Comparison of ENCODE assay signal across 30 cellular contexts in genomic region chr10:118670472-118671124, GRCh38.
"Had no signal": no experiment of that assay in that cellular context is flagged by ENCODE, and none has a peak within 500 bp of the region (broad histone marks: within the 10 kb centered on the region; RNA-seq: fewer than 3 reads in every experiment).

No MANE protein-coding gene starts in this region.

- H3K4me3 ChIP-seq: SJCRH30, SK-N-MC had no signal

- H3K4me3 Mint-ChIP-seq: activated B cell treated with CpG ODN at 0.5 μM for 24 hours; activated CD4-positive, alpha-beta memory T cell treated with anti-CD3 and anti-CD28 coated beads for 36 hours; activated naive CD4-positive, alpha-beta T cell treated with anti-CD3 and anti-CD28 coated beads, Interleukin-2, amount 10 ng/mL, durations not matched to agents 7 days and 5 days; activated naive CD8-positive, alpha-beta T cell; activated naive CD8-positive, alpha-beta T cell treated with anti-CD3 and anti-CD28 coated beads, Interleukin-2, amount 50 U/mL, for 24 hours; activated T-cell treated with anti-CD3 and anti-CD28 coated beads, Interleukin-2, amount 50 U/mL, for 4 hours; activated T-helper 1 cell treated with anti-CD3 and anti-CD28 coated beads, Interleukin-12 subunit alpha, Interleukin-12 subunit beta, Interleukin-2, Interleukin-4 antibody, amounts not matched to agents 30 ng/mL and 10 ng/mL and 1 ng/mL, durations not matched to agents 14 hours and 24 hours and 36 hours; central memory CD8-positive, alpha-beta T cell had no signal

- H3K27me3 Mint-ChIP-seq: activated B cell treated with CpG ODN at 0.5 μM for 24 hours; activated CD4-positive, alpha-beta memory T cell treated with anti-CD3 and anti-CD28 coated beads for 36 hours; activated naive CD4-positive, alpha-beta T cell treated with anti-CD3 and anti-CD28 coated beads, Interleukin-2, amount 10 ng/mL, durations not matched to agents 7 days and 5 days; activated naive CD8-positive, alpha-beta T cell; activated naive CD8-positive, alpha-beta T cell treated with anti-CD3 and anti-CD28 coated beads, Interleukin-2, amount 50 U/mL, for 24 hours; central memory CD8-positive, alpha-beta T cell; T-cell had no signal

- H3K27ac ChIP-seq: SJCRH30, SK-N-MC, VCaP had no signal

- H3K9me3 ChIP-seq: SJCRH30 had no signal

- H3K36me3 ChIP-seq: SJCRH30 had no signal

- H3K36me3 Mint-ChIP-seq: activated naive CD8-positive, alpha-beta T cell; brain had no signal

- DNase-seq: activated B cell treated with CpG ODN at 0.5 μM for 24 hours; activated CD4-positive, alpha-beta memory T cell treated with anti-CD3 and anti-CD28 coated beads for 36 hours; activated CD4-positive, alpha-beta T cell treated with anti-CD3 and anti-CD28 coated beads for 4 hours; activated CD4-positive, alpha-beta T cell treated with anti-CD3 and anti-CD28 coated beads, Interleukin-2, amount 50 U/mL, for 1 hour; activated CD4-positive, CD25-positive, alpha-beta regulatory T cell treated with anti-CD3 and anti-CD28 coated beads, Interleukin-2, amount 50 U/mL, for 72 hours; activated CD8-positive, alpha-beta memory T cell treated with anti-CD3 and anti-CD28 coated beads, Interleukin-2, amount 50 U/mL, for 4 hours; activated gamma-delta T cell treated with Interleukin-2 at 50 U/mL for 16 hours; activated naive CD4-positive, alpha-beta T cell treated with anti-CD3 and anti-CD28 coated beads, Interleukin-2, amount 10 ng/mL, durations not matched to agents 7 days and 5 days; activated naive CD8-positive, alpha-beta T cell treated with anti-CD3 and anti-CD28 coated beads, Interleukin-2, amount 50 U/mL, for 24 hours; activated T-cell treated with anti-CD3 and anti-CD28 coated beads for 4 hours; activated T-cell treated with anti-CD3 and anti-CD28 coated beads, Interleukin-2, amount 50 U/mL, for 4 hours; Karpas-422; NCI-H1105; NCI-H1417 treated with DMSO at 0.1 percent for 48 hours; NCI-H187 treated with DMSO at 0.1 percent for 48 hours; NCI-H2081; NCI-H345; NCI-H524 treated with DMSO at 0.1 percent for 48 hours; SHP77; T-cell; T-helper 2 cell; T-helper 9 cell had no signal

- H3K27me3 ChIP-seq: SJCRH30 had no signal

- H3K27ac Mint-ChIP-seq: activated B cell treated with CpG ODN at 0.5 μM for 24 hours; activated CD4-positive, alpha-beta memory T cell treated with anti-CD3 and anti-CD28 coated beads for 36 hours; activated naive CD4-positive, alpha-beta T cell treated with anti-CD3 and anti-CD28 coated beads, Interleukin-2, amount 10 ng/mL, durations not matched to agents 7 days and 5 days; activated naive CD8-positive, alpha-beta T cell; activated naive CD8-positive, alpha-beta T cell treated with anti-CD3 and anti-CD28 coated beads, Interleukin-2, amount 50 U/mL, for 24 hours; activated T-helper 1 cell treated with anti-CD3 and anti-CD28 coated beads, Interleukin-12 subunit alpha, Interleukin-12 subunit beta, Interleukin-2, Interleukin-4 antibody, amounts not matched to agents 30 ng/mL and 10 ng/mL and 1 ng/mL, durations not matched to agents 14 hours and 24 hours and 36 hours had no signal

- ATAC-seq: activated naive CD8-positive, alpha-beta T cell treated with anti-CD3 and anti-CD28 coated beads, Interleukin-2, amount 50 U/mL, for 24 hours; Panc1 had no signal
